8 cellular contexts compared by ENCODE assay signal in the genomic region with DNA sequence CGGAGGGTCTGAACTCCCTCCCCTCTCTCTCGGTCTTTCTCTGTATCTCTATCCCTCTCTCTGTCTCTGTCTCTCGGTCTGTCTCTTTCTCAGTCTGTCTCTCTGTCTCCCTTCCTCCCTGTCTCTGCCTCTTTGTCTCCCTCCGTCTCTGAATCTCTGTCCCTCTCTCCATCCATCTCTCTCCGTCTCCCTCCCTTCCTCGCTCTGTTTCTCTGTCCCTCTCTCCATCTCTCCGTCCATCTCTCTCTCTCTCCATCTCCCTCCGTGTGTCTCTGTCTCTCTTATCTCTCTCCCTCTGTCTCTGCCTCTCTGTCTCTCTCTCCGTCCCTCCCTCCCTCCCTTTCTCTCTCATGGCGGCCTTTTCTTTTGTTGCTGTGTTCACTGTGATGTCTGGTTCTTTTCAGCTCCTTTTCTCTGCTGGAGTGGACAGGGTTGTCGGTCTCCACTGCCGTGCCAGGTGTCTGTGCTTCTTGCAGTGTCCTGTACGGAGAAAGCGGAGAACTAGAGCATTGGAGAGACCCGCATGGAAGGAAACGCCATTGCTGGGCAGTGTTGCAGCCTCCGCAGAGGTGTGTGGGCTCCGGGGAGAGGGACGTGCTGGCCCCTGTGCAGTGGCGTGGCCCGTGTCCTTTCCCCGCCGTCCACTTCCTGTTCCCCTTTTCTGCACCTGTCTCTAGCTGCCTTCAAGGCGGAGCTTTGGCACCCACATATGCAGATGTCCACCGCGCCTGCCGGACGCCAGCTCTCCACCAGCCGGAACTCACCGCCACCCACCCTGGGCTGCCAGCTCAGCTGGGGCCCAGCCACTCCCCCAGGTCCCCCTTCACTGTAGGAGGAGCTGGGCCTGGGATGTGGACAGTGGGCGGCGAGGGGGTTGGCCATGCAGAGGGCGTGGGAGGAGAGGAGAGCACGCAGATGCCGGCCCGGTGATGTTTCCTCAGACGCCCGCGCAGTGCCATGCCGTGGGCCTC.
DNase-seq lines count a peak whose midpoint lies in the region; ATAC-seq and TF ChIP-seq lines count a peak whose summit lies in the region.

No MANE protein-coding gene starts in this region.

- H3K4me1 Mint-ChIP-seq in activated naive CD8-positive, alpha-beta T cell treated with anti-CD3 and anti-CD28 coated beads, Interleukin-2, amount 50 U/mL, for 24 hours = peaks cover 52% of the 10 kb centered on the region

- H3K27ac ChIP-seq in HEK293 (ENCODE audit: extremely low read depth, low read depth, low read length) = no peak overlapping the region

- CTCF ChIA-PET in HEK293 (lab: Yijun Ruan, JAX) = no interaction called here
- CTCF ChIA-PET in HEK293T (lab: Yijun Ruan, JAX) = no interaction called here

- POLR2A ChIA-PET in HEK293 (lab: Yijun Ruan, JAX) = no interaction called here
- POLR2A ChIA-PET in HEK293T (lab: Yijun Ruan, JAX) = no interaction called here

- no peak for TF ChIP-seq CTCF in GM13977 (IDR thresholded peaks at IDR 0.05; ENCODE audit: extremely low read depth, insufficient read depth, missing control alignments)
- TF ChIP-seq CTCF in HEK293 (tag by site-specific recombination; IDR thresholded peaks at IDR 0.05) = no peak
- no peak for TF ChIP-seq CTCF in omental fat pad (IDR thresholded peaks at IDR 0.05)

- no peaks in the 10 kb centered on the region for H3K9me3 Mint-ChIP-seq in activated naive CD8-positive, alpha-beta T cell treated with anti-CD3 and anti-CD28 coated beads, Interleukin-2, amount 50 U/mL, for 24 hours

- no peaks in the 10 kb centered on the region for H3K27me3 Mint-ChIP-seq in activated naive CD8-positive, alpha-beta T cell treated with anti-CD3 and anti-CD28 coated beads, Interleukin-2, amount 50 U/mL, for 24 hours

- peak overlapping the region; percentile 89 for H3K27ac Mint-ChIP-seq in activated naive CD8-positive, alpha-beta T cell treated with anti-CD3 and anti-CD28 coated beads, Interleukin-2, amount 50 U/mL, for 24 hours

- H3K36me3 ChIP-seq in HEK293 (ENCODE audit: control insufficient read depth in 2 of 2, insufficient read depth in 1 of 2, low read length in 2 of 2) = no peaks in the 10 kb centered on the region

- peak overlapping the region; percentile 30 for H3K4me3 Mint-ChIP-seq in activated naive CD8-positive, alpha-beta T cell treated with anti-CD3 and anti-CD28 coated beads, Interleukin-2, amount 50 U/mL, for 24 hours

- H3K9me3 ChIP-seq in HEK293 (ENCODE audit: control insufficient read depth, insufficient read depth, low read depth, low read length) = no peaks in the 10 kb centered on the region

- in situ Hi-C loops in GM13977 (cut with MboI; ENCODE audit: low pct_unique_long_range_greater_than_20kb, low sequenced_read_pairs, unreplicated experiment) = no loop called here

- H3K4me1 ChIP-seq in HEK293 (ENCODE audit: control insufficient read depth, insufficient read depth, low read length) = no peaks in the 10 kb centered on the region

- peak; percentile 72 for DNase-seq in GM13977 (ENCODE audit: low spot score)
- no peak for DNase-seq in activated naive CD8-positive, alpha-beta T cell treated with anti-CD3 and anti-CD28 coated beads, Interleukin-2, amount 50 U/mL, for 24 hours
- peak; percentile 22 for DNase-seq in omental fat pad (ENCODE audit: low spot score)
- DNase-seq in DMS79 treated with DMSO at 0.1 percent for 48 hours (lab: John Stamatoyannopoulos, UW) = no peak
- DNase-seq in HEK293T (ENCODE audit: extremely low spot score) = no peak
- no peak for DNase-seq in AG08395 (ENCODE audit: low spot score)
- DNase-seq in retina = no peak

- H3K4me3 ChIP-seq in HEK293 (ENCODE audit: low read depth, low read length) = no peak overlapping the region

- H3K36me3 Mint-ChIP-seq in activated naive CD8-positive, alpha-beta T cell treated with anti-CD3 and anti-CD28 coated beads, Interleukin-2, amount 50 U/mL, for 24 hours (ENCODE audit: low read depth) = peaks cover 41% of the 10 kb centered on the region

- no peak for ATAC-seq in activated naive CD8-positive, alpha-beta T cell treated with anti-CD3 and anti-CD28 coated beads, Interleukin-2, amount 50 U/mL, for 24 hours
- no peak for ATAC-seq in omental fat pad (ENCODE audit: low FRiP score)

TF ChIP-seq in HEK293, 187 proteins besides CTCF, POLR2A, EP300 and RAD21:
- TF ChIP-seq ZFHX2 (tag by site-specific recombination; conservative IDR thresholded peaks at IDR 0.05) (peak; percentile 84), ZNF366 (tag by site-specific recombination; conservative IDR thresholded peaks at IDR 0.05) (peak; percentile 63; the same call in 1 of the 2 replicates), KLF10 (tag by site-specific recombination; IDR thresholded peaks at IDR 0.05) (no peak), EGR2 (tag by site-specific recombination; IDR thresholded peaks at IDR 0.05; ENCODE audit: low read depth) (peak; percentile 68)

TF ChIP-seq in HEK293T, 16 proteins besides CTCF, POLR2A, EP300 and RAD21:
- TF ChIP-seq LEF1 (IDR thresholded peaks at IDR 0.05; ENCODE audit: borderline replicate concordance) (no peak), FOXA1 (IDR thresholded peaks at IDR 0.05) (no peak), FOXM1 (IDR thresholded peaks at IDR 0.05; ENCODE audit: borderline replicate concordance) (no peak), FOXK2 (IDR thresholded peaks at IDR 0.05) (no peak), ELF4 (IDR thresholded peaks at IDR 0.05) (no peak), SP1 (IDR thresholded peaks at IDR 0.05) (no peak)

Comparison
In these comparisons a context has a peak if more than half of its experiments do, and no peak if none do; other contexts are left out.
1. DNase-seq: peak in GM13977 (single experiment) and omental fat pad (single experiment); none in activated naive CD8-positive, alpha-beta T cell treated with anti-CD3 and anti-CD28 coated beads, Interleukin-2, amount 50 U/mL, for 24 hours (single experiment), DMS79 treated with DMSO at 0.1 percent for 48 hours (single experiment), HEK293T (single experiment), AG08395 (single experiment) and retina (single experiment).